In the genomic region with DNA sequence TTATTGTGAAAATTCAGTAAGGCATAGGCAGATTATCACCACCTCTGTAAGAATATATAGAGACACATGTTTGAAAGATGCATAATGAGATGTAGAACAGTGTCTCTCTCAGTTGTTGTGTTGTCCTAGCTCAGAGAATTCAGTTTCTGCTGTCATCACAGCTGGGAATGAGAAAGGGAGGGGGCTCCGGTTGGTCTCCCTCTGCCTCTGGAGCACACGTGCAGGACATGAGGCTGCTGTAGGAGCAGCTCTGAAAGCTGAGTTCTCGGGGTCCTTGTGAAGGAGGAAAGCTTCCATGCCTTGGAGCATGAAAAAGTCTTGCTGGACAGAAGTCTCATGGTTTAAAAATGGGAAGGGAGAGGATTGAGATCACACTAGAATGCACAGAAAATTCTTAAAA, we compare ENCODE assay signal across 7 cellular contexts.
DNase-seq lines count a peak whose midpoint lies in the region; ATAC-seq and TF ChIP-seq lines count a peak whose summit lies in the region.
"Not testable (repeated sequence)": the region's sequence is repeated elsewhere in the genome, so short reads cannot be mapped to it uniquely, and the experiment has no call there.

No MANE protein-coding gene starts in this region.

- DNase-seq in CD8-positive, alpha-beta T cell; OCI-LY7 (ENCODE audit: low spot score); activated CD4-positive, alpha-beta memory T cell treated with anti-CD3 and anti-CD28 coated beads for 36 hours; activated T-helper 2 cell treated with anti-CD3 and anti-CD28 coated beads, Interferon-gamma antibody, Interleukin-2, Interleukin-4, amounts not matched to agents 10 μg/mL and 5 μg/mL and 100 μg/mL, durations not matched to agents 14 hours and 24 hours and 36 hours (ENCODE audit: low spot score); natural killer cell treated with Interleukin-12 subunit alpha and Interleukin-12 subunit beta and Interleukin-15 and Interleukin-18, amount 100 ng/mL, for 72 hours (ENCODE audit: low spot score): not testable (repeated sequence)

- H3K9me3 ChIP-seq in CD8-positive, alpha-beta T cell (ENCODE audit: low read length); OCI-LY7 (ENCODE audit: low read length): not testable (repeated sequence)

- CTCF ChIA-PET in CD8-positive, alpha-beta T cell (lab: Charles Lee): interaction anchor here (1.0 to 6.1 kb wide), 5 partner anchors 10 to 135 kb away, joined by 3 to 29 read pairs (median 9); no protein-coding TSS in a partner anchor
- CTCF ChIA-PET in OCI-LY7 (lab: Charles Lee; ENCODE audit: unreplicated experiment): interaction anchor here (0.6 kb wide), 1 partner anchor 18 kb away, joined by 3 read pairs; no protein-coding TSS in a partner anchor
- CTCF ChIA-PET in activated CD4-positive, alpha-beta memory T cell treated with anti-CD3 and anti-CD28 coated beads for 36 hours (lab: Charles Lee): not testable (repeated sequence)

- peak overlapping the region; percentile 95 for H3K27ac Mint-ChIP-seq in CD8-positive, alpha-beta T cell
- H3K27ac Mint-ChIP-seq in IgD-negative memory B cell: peak overlapping the region; percentile 71 to 88 (median 87)
- H3K27ac Mint-ChIP-seq in activated CD4-positive, alpha-beta memory T cell treated with anti-CD3 and anti-CD28 coated beads for 36 hours: peak overlapping the region; percentile 86
- H3K27ac Mint-ChIP-seq in activated T-helper 2 cell treated with anti-CD3 and anti-CD28 coated beads, Interferon-gamma antibody, Interleukin-2, Interleukin-4, amounts not matched to agents 10 μg/mL and 5 μg/mL and 100 μg/mL, durations not matched to agents 14 hours and 24 hours and 36 hours: peak overlapping the region; percentile 94
- peak overlapping the region; percentile 81 for H3K27ac Mint-ChIP-seq in dendritic cell treated with granulocyte-macrophage colony-stimulating factor and Interleukin-4, amounts not matched to agents 40 ng/mL and 50 ng/mL, for 4 days
- peak overlapping the region in 1 of 2 donors; percentile 96 for H3K27ac Mint-ChIP-seq in natural killer cell treated with Interleukin-12 subunit alpha and Interleukin-12 subunit beta and Interleukin-15 and Interleukin-18, amount 100 ng/mL, for 72 hours

- BruUV-seq in OCI-LY7 (replicated peaks; lab: Mats Ljungman, UMichigan): not testable (repeated sequence)

- H3K4me3 ChIP-seq in CD8-positive, alpha-beta T cell (ENCODE audit: low read depth, low read length): peak overlapping the region; percentile 27
- peak overlapping the region; percentile 63 for H3K4me3 ChIP-seq in OCI-LY7 (ENCODE audit: low read depth, low read length, poor library complexity, severe bottlenecking)

- H2AFZ ChIP-seq in OCI-LY7 (ENCODE audit: low read length): peak overlapping the region; percentile 72; the same call in 1 of the 2 replicates

- H3K4me3 Mint-ChIP-seq in CD8-positive, alpha-beta T cell: peak overlapping the region; percentile 89
- peak overlapping the region in 3 of 4 donors; percentile 71 to 91 (median 79) for H3K4me3 Mint-ChIP-seq in IgD-negative memory B cell
- peak overlapping the region; percentile 82 for H3K4me3 Mint-ChIP-seq in activated CD4-positive, alpha-beta memory T cell treated with anti-CD3 and anti-CD28 coated beads for 36 hours
- H3K4me3 Mint-ChIP-seq in activated T-helper 2 cell treated with anti-CD3 and anti-CD28 coated beads, Interferon-gamma antibody, Interleukin-2, Interleukin-4, amounts not matched to agents 10 μg/mL and 5 μg/mL and 100 μg/mL, durations not matched to agents 14 hours and 24 hours and 36 hours (ENCODE audit: low read depth): peak overlapping the region; percentile 86
- peak overlapping the region; percentile 24 for H3K4me3 Mint-ChIP-seq in dendritic cell treated with granulocyte-macrophage colony-stimulating factor and Interleukin-4, amounts not matched to agents 40 ng/mL and 50 ng/mL, for 4 days
- peak overlapping the region; percentile 95 for H3K4me3 Mint-ChIP-seq in natural killer cell treated with Interleukin-12 subunit alpha and Interleukin-12 subunit beta and Interleukin-15 and Interleukin-18, amount 100 ng/mL, for 72 hours

- peaks cover 20% of the 10 kb centered on the region for H3K36me3 Mint-ChIP-seq in CD8-positive, alpha-beta T cell
- H3K36me3 Mint-ChIP-seq in IgD-negative memory B cell; activated CD4-positive, alpha-beta memory T cell treated with anti-CD3 and anti-CD28 coated beads for 36 hours; activated T-helper 2 cell treated with anti-CD3 and anti-CD28 coated beads, Interferon-gamma antibody, Interleukin-2, Interleukin-4, amounts not matched to agents 10 μg/mL and 5 μg/mL and 100 μg/mL, durations not matched to agents 14 hours and 24 hours and 36 hours (ENCODE audit: low read depth): not testable (repeated sequence)
- H3K36me3 Mint-ChIP-seq in dendritic cell treated with granulocyte-macrophage colony-stimulating factor and Interleukin-4, amounts not matched to agents 40 ng/mL and 50 ng/mL, for 4 days (ENCODE audit: low read depth): peaks cover 17% of the 10 kb centered on the region
- peaks cover 10% of the 10 kb centered on the region for H3K36me3 Mint-ChIP-seq in natural killer cell treated with Interleukin-12 subunit alpha and Interleukin-12 subunit beta and Interleukin-15 and Interleukin-18, amount 100 ng/mL, for 72 hours

- not testable (repeated sequence) for H3K27me3 ChIP-seq in CD8-positive, alpha-beta T cell (ENCODE audit: insufficient read depth, low read length)

- H3K9me2 ChIP-seq in OCI-LY7 (ENCODE audit: insufficient read depth, low read length): not testable (repeated sequence)

- not testable (repeated sequence) for TF ChIP-seq CTCF in CD8-positive, alpha-beta T cell (IDR thresholded peaks at IDR 0.05); OCI-LY7 (conservative IDR thresholded peaks at IDR 0.05; ENCODE audit: low read length)

- H3K36me3 ChIP-seq in CD8-positive, alpha-beta T cell (ENCODE audit: insufficient read depth, low read length); OCI-LY7 (ENCODE audit: insufficient read depth, low read length): not testable (repeated sequence)

- peaks cover 24% of the 10 kb centered on the region; the same call in 1 of the 2 replicates for H3K79me2 ChIP-seq in OCI-LY7 (ENCODE audit: insufficient read depth, low read depth, low read length)

- H3K4me1 ChIP-seq in CD8-positive, alpha-beta T cell (ENCODE audit: insufficient read depth, low read length): not testable (repeated sequence)
- H3K4me1 ChIP-seq in OCI-LY7 (ENCODE audit: insufficient read depth, low read length, poor library complexity, severe bottlenecking): peaks cover 49% of the 10 kb centered on the region

- H3K9me3 Mint-ChIP-seq in CD8-positive, alpha-beta T cell; IgD-negative memory B cell; activated CD4-positive, alpha-beta memory T cell treated with anti-CD3 and anti-CD28 coated beads for 36 hours; activated T-helper 2 cell treated with anti-CD3 and anti-CD28 coated beads, Interferon-gamma antibody, Interleukin-2, Interleukin-4, amounts not matched to agents 10 μg/mL and 5 μg/mL and 100 μg/mL, durations not matched to agents 14 hours and 24 hours and 36 hours; dendritic cell treated with granulocyte-macrophage colony-stimulating factor and Interleukin-4, amounts not matched to agents 40 ng/mL and 50 ng/mL, for 4 days; natural killer cell treated with Interleukin-12 subunit alpha and Interleukin-12 subunit beta and Interleukin-15 and Interleukin-18, amount 100 ng/mL, for 72 hours: not testable (repeated sequence)

- POLR2A ChIA-PET in CD8-positive, alpha-beta T cell (lab: Charles Lee): not testable (repeated sequence)
- POLR2A ChIA-PET in OCI-LY7 (lab: Charles Lee): interaction anchor here (0.7 kb wide), 1 partner anchor 1102 kb away, joined by 3 read pairs; no protein-coding TSS in a partner anchor
- POLR2A ChIA-PET in activated CD4-positive, alpha-beta memory T cell treated with anti-CD3 and anti-CD28 coated beads for 36 hours (lab: Charles Lee): interaction anchor here (0.7 kb wide), 1 partner anchor 118 kb away, joined by 3 read pairs; no protein-coding TSS in a partner anchor

- intact Hi-C loops in CD8-positive, alpha-beta T cell (cut with DNase I, micrococcal nuclease): loop anchor here in 1 of 2 experiments (10.0 kb wide), 1 partner anchor 1274 kb away; a partner anchor contains a TSS
- intact Hi-C loops in OCI-LY7 (cut with micrococcal nuclease; ENCODE audit: unreplicated experiment); activated CD4-positive, alpha-beta memory T cell treated with anti-CD3 and anti-CD28 coated beads for 36 hours (cut with micrococcal nuclease); activated T-helper 2 cell treated with anti-CD3 and anti-CD28 coated beads, Interferon-gamma antibody, Interleukin-2, Interleukin-4, amounts not matched to agents 10 μg/mL and 5 μg/mL and 100 μg/mL, durations not matched to agents 14 hours and 24 hours and 36 hours (cut with micrococcal nuclease); dendritic cell treated with granulocyte-macrophage colony-stimulating factor and Interleukin-4, amounts not matched to agents 40 ng/mL and 50 ng/mL, for 4 days (cut with micrococcal nuclease): not testable (repeated sequence)

- H3K4me2 ChIP-seq in OCI-LY7 (ENCODE audit: low read length): peak overlapping the region; percentile 87

- H4K20me1 ChIP-seq in OCI-LY7 (ENCODE audit: insufficient read depth, low read length): not testable (repeated sequence)

- H3K27me3 Mint-ChIP-seq in CD8-positive, alpha-beta T cell (ENCODE audit: low read depth); IgD-negative memory B cell; activated CD4-positive, alpha-beta memory T cell treated with anti-CD3 and anti-CD28 coated beads for 36 hours; activated T-helper 2 cell treated with anti-CD3 and anti-CD28 coated beads, Interferon-gamma antibody, Interleukin-2, Interleukin-4, amounts not matched to agents 10 μg/mL and 5 μg/mL and 100 μg/mL, durations not matched to agents 14 hours and 24 hours and 36 hours (ENCODE audit: low read depth); dendritic cell treated with granulocyte-macrophage colony-stimulating factor and Interleukin-4, amounts not matched to agents 40 ng/mL and 50 ng/mL, for 4 days; natural killer cell treated with Interleukin-12 subunit alpha and Interleukin-12 subunit beta and Interleukin-15 and Interleukin-18, amount 100 ng/mL, for 72 hours: not testable (repeated sequence)

- not testable (repeated sequence) for ATAC-seq in CD8-positive, alpha-beta T cell; natural killer cell treated with Interleukin-12 subunit alpha and Interleukin-12 subunit beta and Interleukin-15 and Interleukin-18, amount 100 ng/mL, for 72 hours

- peaks cover 60% of the 10 kb centered on the region for H3K4me1 Mint-ChIP-seq in CD8-positive, alpha-beta T cell (ENCODE audit: low read depth)
- peaks cover 12 to 30% (median 20%) of the 10 kb centered on the region in 3 donors for H3K4me1 Mint-ChIP-seq in IgD-negative memory B cell
- H3K4me1 Mint-ChIP-seq in activated CD4-positive, alpha-beta memory T cell treated with anti-CD3 and anti-CD28 coated beads for 36 hours (ENCODE audit: low read depth): peaks cover 18% of the 10 kb centered on the region
- H3K4me1 Mint-ChIP-seq in activated T-helper 2 cell treated with anti-CD3 and anti-CD28 coated beads, Interferon-gamma antibody, Interleukin-2, Interleukin-4, amounts not matched to agents 10 μg/mL and 5 μg/mL and 100 μg/mL, durations not matched to agents 14 hours and 24 hours and 36 hours (ENCODE audit: low read depth): peaks cover 29% of the 10 kb centered on the region
- peaks cover 27% of the 10 kb centered on the region for H3K4me1 Mint-ChIP-seq in dendritic cell treated with granulocyte-macrophage colony-stimulating factor and Interleukin-4, amounts not matched to agents 40 ng/mL and 50 ng/mL, for 4 days (ENCODE audit: low read depth)
- H3K4me1 Mint-ChIP-seq in natural killer cell treated with Interleukin-12 subunit alpha and Interleukin-12 subunit beta and Interleukin-15 and Interleukin-18, amount 100 ng/mL, for 72 hours (ENCODE audit: low read depth in 2 of 2): peaks cover 13 to 55% of the 10 kb centered on the region in 2 donors

- not testable (repeated sequence) for H3K27ac ChIP-seq in CD8-positive, alpha-beta T cell (ENCODE audit: low read depth, low read length)
- H3K27ac ChIP-seq in OCI-LY7 (ENCODE audit: low read depth, low read length, poor library complexity, severe bottlenecking): peak overlapping the region; percentile 79

Comparison
In these comparisons a context has a peak if more than half of its experiments do, and no peak if none do; other contexts are left out.
1. H3K4me3 Mint-ChIP-seq: peak in every context shown above with its lines; median percentile 95 in natural killer cell treated with Interleukin-12 subunit alpha and Interleukin-12 subunit beta and Interleukin-15 and Interleukin-18, amount 100 ng/mL, for 72 hours; 89 in CD8-positive, alpha-beta T cell; 86 in activated T-helper 2 cell treated with anti-CD3 and anti-CD28 coated beads, Interferon-gamma antibody, Interleukin-2, Interleukin-4, amounts not matched to agents 10 μg/mL and 5 μg/mL and 100 μg/mL, durations not matched to agents 14 hours and 24 hours and 36 hours; 82 in activated CD4-positive, alpha-beta memory T cell treated with anti-CD3 and anti-CD28 coated beads for 36 hours; 79 in IgD-negative memory B cell; 24 in dendritic cell treated with granulocyte-macrophage colony-stimulating factor and Interleukin-4, amounts not matched to agents 40 ng/mL and 50 ng/mL, for 4 days.